Comparison of ENCODE assay signal across 10 cellular contexts in genomic region chr5:141201646-141202045, GRCh38. TPM values are rescaled to one million over a fixed set of nuclear protein-coding genes. Genes with fewer than 3 reads are reported as not detected.
"Had no signal": no experiment of that assay in that cellular context is flagged by ENCODE, and none has a peak within 500 bp of the region (broad histone marks: within the 10 kb centered on the region; RNA-seq: fewer than 3 reads in every experiment).

No MANE protein-coding gene starts in this region.

RNA-seq across cellular contexts. Expression of gene PCDHB11, which starts 2.2 kb away (rescaled TPM):
- total RNA-seq: activated naive CD4-positive, alpha-beta T cell treated with anti-CD3 and anti-CD28 coated beads for 36 hours; activated naive CD4-positive, alpha-beta T cell treated with anti-CD3 and anti-CD28 coated beads, Interleukin-2, amount 50 U/mL, for 72 hours; activated naive CD8-positive, alpha-beta T cell treated with anti-CD3 and anti-CD28 coated beads for 36 hours; activated naive CD8-positive, alpha-beta T cell treated with anti-CD3 and anti-CD28 coated beads, Interleukin-2, amount 10 ng/mL, durations not matched to agents 7 days and 5 days; activated T-cell treated with anti-CD3 and anti-CD28 coated beads, Interleukin-2, amount 50 U/mL, for 4 hours; activated T-cell treated with anti-CD3 and anti-CD28 coated beads, Interleukin-2, amount 50 U/mL, for 72 hours; activated T-helper 1 cell treated with anti-CD3 and anti-CD28 coated beads, Interleukin-12 subunit alpha, Interleukin-12 subunit beta, Interleukin-2, Interleukin-4 antibody, amounts not matched to agents 30 ng/mL and 10 ng/mL and 1 ng/mL, durations not matched to agents 14 hours and 24 hours and 36 hours; activated T-helper 17 cell treated with anti-CD3 and anti-CD28 coated beads, Interleukin-2, amount 50 U/mL, for 72 hours; activated T-helper 2 cell treated with anti-CD3 and anti-CD28 coated beads, Interferon-gamma antibody, Interleukin-2, Interleukin-4, amounts not matched to agents 10 μg/mL and 5 μg/mL and 100 μg/mL, durations not matched to agents 14 hours and 24 hours and 36 hours had no signal

RNA-seq across cellular contexts. Expression of gene PCDHB12, which starts 6.9 kb away (rescaled TPM):
- total RNA-seq: activated naive CD4-positive, alpha-beta T cell treated with anti-CD3 and anti-CD28 coated beads for 36 hours; activated naive CD4-positive, alpha-beta T cell treated with anti-CD3 and anti-CD28 coated beads, Interleukin-2, amount 50 U/mL, for 72 hours; activated naive CD8-positive, alpha-beta T cell treated with anti-CD3 and anti-CD28 coated beads for 36 hours; activated naive CD8-positive, alpha-beta T cell treated with anti-CD3 and anti-CD28 coated beads, Interleukin-2, amount 10 ng/mL, durations not matched to agents 7 days and 5 days; activated T-cell treated with anti-CD3 and anti-CD28 coated beads, Interleukin-2, amount 50 U/mL, for 4 hours; activated T-cell treated with anti-CD3 and anti-CD28 coated beads, Interleukin-2, amount 50 U/mL, for 72 hours; activated T-helper 1 cell treated with anti-CD3 and anti-CD28 coated beads, Interleukin-12 subunit alpha, Interleukin-12 subunit beta, Interleukin-2, Interleukin-4 antibody, amounts not matched to agents 30 ng/mL and 10 ng/mL and 1 ng/mL, durations not matched to agents 14 hours and 24 hours and 36 hours; activated T-helper 17 cell treated with anti-CD3 and anti-CD28 coated beads, Interleukin-2, amount 50 U/mL, for 72 hours; activated T-helper 2 cell treated with anti-CD3 and anti-CD28 coated beads, Interferon-gamma antibody, Interleukin-2, Interleukin-4, amounts not matched to agents 10 μg/mL and 5 μg/mL and 100 μg/mL, durations not matched to agents 14 hours and 24 hours and 36 hours; bronchial epithelial cell had no signal

RNA-seq across cellular contexts. Expression of gene PCDHB10, which starts 9.5 kb away (rescaled TPM):
- total RNA-seq: activated naive CD4-positive, alpha-beta T cell treated with anti-CD3 and anti-CD28 coated beads for 36 hours; activated naive CD4-positive, alpha-beta T cell treated with anti-CD3 and anti-CD28 coated beads, Interleukin-2, amount 50 U/mL, for 72 hours; activated naive CD8-positive, alpha-beta T cell treated with anti-CD3 and anti-CD28 coated beads for 36 hours; activated naive CD8-positive, alpha-beta T cell treated with anti-CD3 and anti-CD28 coated beads, Interleukin-2, amount 10 ng/mL, durations not matched to agents 7 days and 5 days; activated T-cell treated with anti-CD3 and anti-CD28 coated beads, Interleukin-2, amount 50 U/mL, for 72 hours; activated T-helper 1 cell treated with anti-CD3 and anti-CD28 coated beads, Interleukin-12 subunit alpha, Interleukin-12 subunit beta, Interleukin-2, Interleukin-4 antibody, amounts not matched to agents 30 ng/mL and 10 ng/mL and 1 ng/mL, durations not matched to agents 14 hours and 24 hours and 36 hours; activated T-helper 17 cell treated with anti-CD3 and anti-CD28 coated beads, Interleukin-2, amount 50 U/mL, for 72 hours; activated T-helper 2 cell treated with anti-CD3 and anti-CD28 coated beads, Interferon-gamma antibody, Interleukin-2, Interleukin-4, amounts not matched to agents 10 μg/mL and 5 μg/mL and 100 μg/mL, durations not matched to agents 14 hours and 24 hours and 36 hours had no signal

RNA-seq across cellular contexts. Expression of gene PCDHB13, which starts 12.1 kb away (rescaled TPM):
- total RNA-seq: activated naive CD4-positive, alpha-beta T cell treated with anti-CD3 and anti-CD28 coated beads for 36 hours; activated naive CD4-positive, alpha-beta T cell treated with anti-CD3 and anti-CD28 coated beads, Interleukin-2, amount 50 U/mL, for 72 hours; activated naive CD8-positive, alpha-beta T cell treated with anti-CD3 and anti-CD28 coated beads for 36 hours; activated naive CD8-positive, alpha-beta T cell treated with anti-CD3 and anti-CD28 coated beads, Interleukin-2, amount 10 ng/mL, durations not matched to agents 7 days and 5 days; activated T-cell treated with anti-CD3 and anti-CD28 coated beads, Interleukin-2, amount 50 U/mL, for 72 hours; activated T-helper 1 cell treated with anti-CD3 and anti-CD28 coated beads, Interleukin-12 subunit alpha, Interleukin-12 subunit beta, Interleukin-2, Interleukin-4 antibody, amounts not matched to agents 30 ng/mL and 10 ng/mL and 1 ng/mL, durations not matched to agents 14 hours and 24 hours and 36 hours; bronchial epithelial cell had no signal

RNA-seq across cellular contexts. Expression of gene PCDHB9, which starts 14.7 kb away (rescaled TPM):
- total RNA-seq: activated naive CD4-positive, alpha-beta T cell treated with anti-CD3 and anti-CD28 coated beads for 36 hours; activated naive CD4-positive, alpha-beta T cell treated with anti-CD3 and anti-CD28 coated beads, Interleukin-2, amount 50 U/mL, for 72 hours; activated naive CD8-positive, alpha-beta T cell treated with anti-CD3 and anti-CD28 coated beads for 36 hours; activated naive CD8-positive, alpha-beta T cell treated with anti-CD3 and anti-CD28 coated beads, Interleukin-2, amount 10 ng/mL, durations not matched to agents 7 days and 5 days; activated T-cell treated with anti-CD3 and anti-CD28 coated beads, Interleukin-2, amount 50 U/mL, for 4 hours; activated T-helper 1 cell treated with anti-CD3 and anti-CD28 coated beads, Interleukin-12 subunit alpha, Interleukin-12 subunit beta, Interleukin-2, Interleukin-4 antibody, amounts not matched to agents 30 ng/mL and 10 ng/mL and 1 ng/mL, durations not matched to agents 14 hours and 24 hours and 36 hours; activated T-helper 17 cell treated with anti-CD3 and anti-CD28 coated beads, Interleukin-2, amount 50 U/mL, for 72 hours; activated T-helper 2 cell treated with anti-CD3 and anti-CD28 coated beads, Interferon-gamma antibody, Interleukin-2, Interleukin-4, amounts not matched to agents 10 μg/mL and 5 μg/mL and 100 μg/mL, durations not matched to agents 14 hours and 24 hours and 36 hours; bronchial epithelial cell had no signal
